11 cellular contexts compared by ENCODE assay signal in genomic region chr6:43809417-43810305, GRCh38. TPM values are rescaled to one million over a fixed set of nuclear protein-coding genes. Genes with fewer than 3 reads are reported as not detected.
DNase-seq lines count a peak whose midpoint lies in the region; ATAC-seq and TF ChIP-seq lines count a peak whose summit lies in the region.
"Had no signal": no experiment of that assay in that cellular context is flagged by ENCODE, and none has a peak within 500 bp of the region (broad histone marks: within the 10 kb centered on the region; RNA-seq: fewer than 3 reads in every experiment).

No MANE protein-coding gene starts in this region.

- peak; percentile 54; the same call in 1 of the 2 replicates for ATAC-seq in IMR-90 (ENCODE audit: low read depth)
- ATAC-seq in omental fat pad (ENCODE audit: low FRiP score): no peak

- H2BK120ac ChIP-seq in IMR-90 (ENCODE audit: low read depth, low read length): no peak overlapping the region

- no peak overlapping the region for H4K8ac ChIP-seq in IMR-90 (ENCODE audit: low read depth in 2 of 2, low read length in 2 of 2)

- H3K56ac ChIP-seq in IMR-90 (ENCODE audit: extremely low read depth, insufficient read depth, low read length): no peak overlapping the region

- H3K4me3 ChIP-seq in BE2C (ENCODE audit: low read depth, low read length): no peak overlapping the region
- no peak overlapping the region for H3K4me3 ChIP-seq in IMR-90 (ENCODE audit: insufficient read depth, low read depth, low read length)
- no peak overlapping the region for H3K4me3 ChIP-seq in fibroblast of villous mesenchyme (ENCODE audit: low read depth, low read length)
- H3K4me3 ChIP-seq: tibial nerve had no signal

- H3K9me1 ChIP-seq in IMR-90 (ENCODE audit: insufficient read depth, low read length): peaks cover 2% of the 10 kb centered on the region; the same call in 1 of the 2 replicates

- H3K4ac ChIP-seq in IMR-90 (ENCODE audit: low read depth, low read length): no peak overlapping the region

- 68% methylated on average over 5 of the region's 14 CpGs; no CpG with 5 or more reads in 1 of the 2 experiments for WGBS in IMR-90 (ENCODE audit: extremely low coverage in 2 of 2, insufficient read length in 1 of 2), 2 experiments

- no peak overlapping the region for H2BK15ac ChIP-seq in IMR-90 (ENCODE audit: low read depth, low read length)

- H3K27me3 ChIP-seq in BE2C (no peaks in the 10 kb centered on the region), IMR-90 (ENCODE audit: control insufficient read depth, insufficient read depth, low read length) (0 out of 2 replicates have a peak, but pooled peaks cover 2% of the 10 kb centered on the region)
- H3K27me3 ChIP-seq: tibial nerve had no signal

- H3K4me3 Mint-ChIP-seq in activated CD4-positive, alpha-beta memory T cell treated with anti-CD3 and anti-CD28 coated beads for 36 hours: no peak overlapping the region
- H3K4me3 Mint-ChIP-seq: H9 had no signal

- in situ Hi-C loops in IMR-90 (cut with MboI; ENCODE audit: low sequenced_read_pairs): no loop called here

- no peak overlapping the region for H4K5ac ChIP-seq in IMR-90 (ENCODE audit: low read depth, low read length)

- H3K36me3 Mint-ChIP-seq in activated CD4-positive, alpha-beta memory T cell treated with anti-CD3 and anti-CD28 coated beads for 36 hours: no peaks in the 10 kb centered on the region

- TF ChIP-seq RAD21 in IMR-90 (IDR thresholded peaks at IDR 0.05; ENCODE audit: low read length): no peak

- no peak for TF ChIP-seq POLR2A in IMR-90 (IDR thresholded peaks at IDR 0.05; ENCODE audit: low read depth, low read length)

- BruUV-seq in IMR-90 (replicated peaks; lab: Mats Ljungman, UMichigan): no TSS peak

- peaks cover 9% of the 10 kb centered on the region for H3K4me1 Mint-ChIP-seq in activated CD4-positive, alpha-beta memory T cell treated with anti-CD3 and anti-CD28 coated beads for 36 hours (ENCODE audit: low read depth)

- no peak overlapping the region for H3K4me2 ChIP-seq in IMR-90 (ENCODE audit: low read depth, low read length)

- H3K9ac ChIP-seq in IMR-90 (ENCODE audit: low read depth, low read length): no peak overlapping the region

- no peak overlapping the region for H3K18ac ChIP-seq in IMR-90 (ENCODE audit: low read depth, low read length)

- H3K79me1 ChIP-seq in IMR-90 (ENCODE audit: low read depth in 1 of 2, low read length in 2 of 2): no peaks in the 10 kb centered on the region

- DNase-seq in BE2C (peak; percentile 62), IMR-90 (peak; percentile 97), SHP77 (lab: John Stamatoyannopoulos, UW) (peak; percentile 45 to 72), fibroblast of villous mesenchyme (ENCODE audit: low read depth) (peak; percentile 91), globus pallidus (ENCODE audit: low spot score) (no peak), omental fat pad (ENCODE audit: low spot score) (no peak)
- no peak for DNase-seq in activated CD4-positive, alpha-beta memory T cell treated with anti-CD3 and anti-CD28 coated beads for 36 hours
- DNase-seq in stimulated activated naive CD4-positive, alpha-beta T cell treated with Interleukin-2 at 50 U/mL for 16 hours (lab: John Stamatoyannopoulos, UW): no peak
- DNase-seq: H9, occipital lobe had no signal

- H3K9me3 Mint-ChIP-seq in activated CD4-positive, alpha-beta memory T cell treated with anti-CD3 and anti-CD28 coated beads for 36 hours: no peaks in the 10 kb centered on the region
- H3K9me3 Mint-ChIP-seq: H9 had no signal

- H3K4me1 ChIP-seq in BE2C (peaks cover 44% of the 10 kb centered on the region), IMR-90 (ENCODE audit: control insufficient read depth, insufficient read depth, low read length) (peaks cover 12% of the 10 kb centered on the region; the same call in 1 of the 2 replicates)
- H3K4me1 ChIP-seq: tibial nerve had no signal

- no peak overlapping the region for H2BK20ac ChIP-seq in IMR-90 (ENCODE audit: low read depth, low read length)

- H2BK5ac ChIP-seq in IMR-90 (ENCODE audit: low read depth, low read length, poor library complexity, severe bottlenecking): no peak overlapping the region

- no peak overlapping the region for H3K27ac Mint-ChIP-seq in activated CD4-positive, alpha-beta memory T cell treated with anti-CD3 and anti-CD28 coated beads for 36 hours
- H3K27ac Mint-ChIP-seq: H9 had no signal

- H3K14ac ChIP-seq in IMR-90 (replicated peaks; ENCODE audit: low read depth, low read length): no peak overlapping the region

- dilution Hi-C loops in IMR-90 (cut with HindIII; ENCODE audit: low sequenced_read_pairs, unreplicated experiment): no loop called here

- H2AK5ac ChIP-seq in IMR-90 (ENCODE audit: low read depth, low read length): no peak overlapping the region

- H3K27ac ChIP-seq in IMR-90 (ENCODE audit: insufficient read depth, low read length): no peak overlapping the region
- H3K27ac ChIP-seq: tibial nerve had no signal

- CTCF ChIA-PET in IMR-90 (lab: Yijun Ruan, JAX): interaction anchor here (0.5 kb wide), 1 partner anchor 15 kb away, joined by 3 read pairs; no protein-coding TSS in a partner anchor
- CTCF ChIA-PET in activated CD4-positive, alpha-beta memory T cell treated with anti-CD3 and anti-CD28 coated beads for 36 hours (lab: Charles Lee): no interaction called here

- POLR2A ChIA-PET in IMR-90 (lab: Charles Lee; ENCODE audit: unreplicated experiment): no interaction called here
- POLR2A ChIA-PET in activated CD4-positive, alpha-beta memory T cell treated with anti-CD3 and anti-CD28 coated beads for 36 hours (lab: Charles Lee): no interaction called here

- H2AFZ ChIP-seq in IMR-90 (replicated peaks; ENCODE audit: low read length, poor library complexity): peak overlapping the region; percentile 5

- peaks cover 6% of the 10 kb centered on the region for H3K27me3 Mint-ChIP-seq in activated CD4-positive, alpha-beta memory T cell treated with anti-CD3 and anti-CD28 coated beads for 36 hours

- no peaks in the 10 kb centered on the region for H4K20me1 ChIP-seq in IMR-90 (ENCODE audit: insufficient read depth, low read length)

- H3K36me3 ChIP-seq in BE2C (no peaks in the 10 kb centered on the region), IMR-90 (ENCODE audit: control insufficient read depth, insufficient read depth, low read length) (no peaks in the 10 kb centered on the region)
- H3K36me3 ChIP-seq: tibial nerve had no signal

- H2AK9ac ChIP-seq in IMR-90 (replicated peaks; ENCODE audit: low read depth, low read length, poor library complexity): no peak overlapping the region

- intact Hi-C loops in IMR-90 (cut with micrococcal nuclease): no loop called here
- intact Hi-C loops in activated CD4-positive, alpha-beta memory T cell treated with anti-CD3 and anti-CD28 coated beads for 36 hours (cut with micrococcal nuclease): no loop called here

- H4K91ac ChIP-seq in IMR-90 (ENCODE audit: insufficient read depth, low read depth, low read length): no peak overlapping the region

- H3K9me3 ChIP-seq in BE2C (no peaks in the 10 kb centered on the region), IMR-90 (ENCODE audit: control insufficient read depth, insufficient read depth, low read length) (no peaks in the 10 kb centered on the region)
- H3K9me3 ChIP-seq: tibial nerve had no signal

- H3K23ac ChIP-seq in IMR-90 (ENCODE audit: low read depth, low read length): no peak overlapping the region

- TF ChIP-seq CTCF in BE2C (IDR thresholded peaks at IDR 0.05; ENCODE audit: low read depth, low read length) (no peak), IMR-90 (conservative IDR thresholded peaks at IDR 0.05; ENCODE audit: low read depth, low read length) (no peak), fibroblast of villous mesenchyme (IDR thresholded peaks at IDR 0.05; ENCODE audit: insufficient read depth, low read depth, low read length) (no peak), omental fat pad (IDR thresholded peaks at IDR 0.05) (no peak)

TF ChIP-seq in IMR-90, 13 proteins besides CTCF, POLR2A, EP300 and RAD21:
- TF ChIP-seq CEBPB (IDR thresholded peaks at IDR 0.05; ENCODE audit: low read depth, low read length) (no peak), BHLHE40 (IDR thresholded peaks at IDR 0.05; ENCODE audit: low read depth, low read length) (peak; percentile 51; the same call in 1 of the 2 replicates), FOS (IDR thresholded peaks at IDR 0.05; ENCODE audit: low read depth, low read length) (peak; percentile 89)

RNA-seq across cellular contexts. Expression of gene VEGFA, which starts 39.6 kb away (rescaled TPM):
- polyA plus RNA-seq in BE2C (2012; ENCODE audit: insufficient read depth, insufficient read length, low read depth): 154 TPM
- 156 and 190 TPM in 2 replicates for total RNA-seq in IMR-90 (2012; rRNA removed)
- polyA plus RNA-seq in IMR-90 (2012; rRNA removed): 211 and 234 TPM in 2 replicates
- 69.3 and 213 TPM in 2 replicates for polyA plus RNA-seq in IMR-90 (2012; cell fraction: cytosol; rRNA removed)
- polyA plus RNA-seq in IMR-90 (2012; cell fraction: nucleus; rRNA removed; ENCODE audit: low replicate concordance): 853 and 1,420 TPM in 2 replicates
- total RNA-seq in fibroblast of villous mesenchyme: 84.2 and 132 TPM in 2 replicates
- total RNA-seq in activated CD4-positive, alpha-beta memory T cell treated with anti-CD3 and anti-CD28 coated beads for 36 hours: 10 to 100 TPM; 28.9 to 35.1 TPM
- 100 to 1,000 TPM; 157 to 656 (median 510) TPM for total RNA-seq in omental fat pad

Comparison
In these comparisons a context has a peak if more than half of its experiments do, and no peak if none do; other contexts are left out.
1. DNase-seq: peak in BE2C (single experiment), IMR-90 (single experiment), SHP77 (2 of 2) and fibroblast of villous mesenchyme (single experiment); none in globus pallidus (single experiment), activated CD4-positive, alpha-beta memory T cell treated with anti-CD3 and anti-CD28 coated beads for 36 hours (single experiment), stimulated activated naive CD4-positive, alpha-beta T cell treated with Interleukin-2 at 50 U/mL for 16 hours (single experiment) and omental fat pad (single experiment).